Comparison of ENCODE assay signal across 8 cellular contexts in the genomic region with DNA sequence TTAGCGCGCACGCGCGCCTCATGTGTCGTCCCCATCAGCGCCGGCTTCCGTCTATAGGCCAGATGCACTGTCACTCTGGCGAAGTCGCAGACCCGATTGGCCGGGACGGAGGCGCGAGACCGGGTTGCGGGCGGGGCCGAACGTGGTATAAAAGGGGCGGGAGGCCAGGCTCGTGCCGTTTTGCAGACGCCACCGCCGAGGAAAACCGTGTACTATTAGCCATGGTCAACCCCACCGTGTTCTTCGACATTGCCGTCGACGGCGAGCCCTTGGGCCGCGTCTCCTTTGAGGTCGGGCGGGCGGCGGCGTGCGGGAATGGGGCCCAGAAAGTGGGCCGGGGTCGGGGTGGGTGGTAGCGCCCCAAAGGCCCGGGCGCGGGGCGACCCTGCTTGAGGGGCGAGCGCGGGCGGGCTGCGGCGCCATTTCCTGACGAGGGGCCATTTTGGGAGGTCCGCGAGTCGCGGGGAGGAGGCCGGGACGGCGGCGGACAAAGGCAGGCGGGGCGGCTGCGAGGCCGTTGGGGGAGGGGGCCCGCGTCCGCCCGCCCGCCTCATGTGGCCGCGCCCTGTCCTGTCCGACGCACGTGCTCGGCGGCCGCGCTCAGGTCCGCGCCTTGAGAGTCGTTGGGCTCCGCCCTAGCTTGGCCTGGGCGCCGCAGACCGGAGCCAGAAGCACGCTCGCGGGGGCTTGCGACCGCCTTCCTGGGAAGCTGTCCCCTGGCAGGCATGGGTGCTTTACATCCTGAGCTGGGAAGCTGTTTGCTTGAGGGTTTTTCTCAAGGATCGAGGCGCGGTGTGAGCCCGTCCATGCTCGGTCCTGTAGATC. TPM values are rescaled to one million over a fixed set of nuclear protein-coding genes. Genes with fewer than 3 reads are reported as not detected.
DNase-seq lines count a peak whose midpoint lies in the region; ATAC-seq and TF ChIP-seq lines count a peak whose summit lies in the region.

A gene (plus strand): TSS at position 178 of the 825 bp plus-strand sequence. CDS start 44 bp downstream, at position 222.

- H3K36me3 ChIP-seq in PC-9 (ENCODE audit: low read depth), result peaks cover 35% of the 10 kb centered on the region

- TF ChIP-seq CTCF in PC-9 (conservative IDR thresholded peaks at IDR 0.05) (no peak), epithelial cell of proximal tubule (conservative IDR thresholded peaks at IDR 0.05; ENCODE audit: low read depth, low read length) (no peak)

- no peaks in the 10 kb centered on the region for H3K27me3 ChIP-seq in PC-9 (ENCODE audit: insufficient read depth, low read depth)

- H3K27ac ChIP-seq in PC-9, result peak within 1 kb of the TSS; percentile 93

- BruUV-seq in PC-9 (replicated peaks; lab: Mats Ljungman, UMichigan), result TSS peak; percentile 41

- CTCF ChIA-PET in PC-9 (lab: Charles Lee), result no interaction called here

- in situ Hi-C loops in KBM-7 (cut with MboI; ENCODE audit: low pct_unique_long_range_greater_than_20kb, low sequenced_read_pairs), result no loop called here

- H3K9me2 ChIP-seq in PC-9 (ENCODE audit: insufficient read depth), result no peaks in the 10 kb centered on the region

- peaks cover 66% of the 10 kb centered on the region for H3K79me2 ChIP-seq in PC-9 (ENCODE audit: low read depth)

- peak within 1 kb of the TSS; percentile 96 for H3K4me2 ChIP-seq in PC-9

- POLR2A ChIA-PET in PC-9 (lab: Charles Lee; ENCODE audit: unreplicated experiment), result interaction anchor here (0.6 to 0.9 kb wide), 3 partner anchors 203 to 644 kb away, joined by 4 to 10 read pairs (median 7); a partner anchor contains a TSS

- intact Hi-C loops in PC-9 (cut with micrococcal nuclease; ENCODE audit: unreplicated experiment), result loop anchor here (1.0 to 10.0 kb wide), 8 partner anchors 31 to 208 kb away; a partner anchor contains a TSS

- DNase-seq in DMS153 (lab: John Stamatoyannopoulos, UW), result peak; percentile 97
- DNase-seq in KBM-7, result peak; percentile 93
- peak; percentile 96 to 100 for DNase-seq in PC-9
- DNase-seq in activated T-cell treated with anti-CD3 and anti-CD28 coated beads, Interleukin-2, amount 50 U/mL, for 1 hour, result peak; percentile 98
- DNase-seq in epithelial cell of proximal tubule (ENCODE audit: low read depth), result peak; percentile 65
- DNase-seq in mucosa of gallbladder (ENCODE audit: low spot score), result peak; percentile 99
- DNase-seq in stimulated activated CD8-positive, alpha-beta memory T cell treated with anti-CD3 and anti-CD28 coated beads, Interleukin-4, amount 100 ng/mL, for 24 hours (ENCODE audit: low read depth), result peak; percentile 97

- H3F3A ChIP-seq in PC-9 (ENCODE audit: insufficient read depth, low read depth), result peaks cover 74% of the 10 kb centered on the region

- peak within 1 kb of the TSS; percentile 97 for H2AFZ ChIP-seq in PC-9

- ATAC-seq in GM21619 (IDR thresholded peaks at IDR 0.05; ENCODE audit: unreplicated experiment), result peak; percentile 82

- H3K4me3 ChIP-seq in PC-9 (peak within 1 kb of the TSS; percentile 67), epithelial cell of proximal tubule (ENCODE audit: low read depth, low read length) (peak within 1 kb of the TSS; percentile 96)

- no peaks in the 10 kb centered on the region for H3K9me3 ChIP-seq in PC-9 (ENCODE audit: insufficient read depth, low read depth)

- peaks cover 44% of the 10 kb centered on the region for H4K20me1 ChIP-seq in PC-9 (ENCODE audit: insufficient read depth)

- H3K4me1 ChIP-seq in PC-9 (replicated peaks; ENCODE audit: insufficient read depth), result peaks cover 26% of the 10 kb centered on the region

RNA-seq across cellular contexts. Expression of the gene that starts here (rescaled TPM):
- 2,776 and 3,599 TPM in 2 replicates for total RNA-seq in PC-9 (2021)
- 3,738 and 4,469 TPM in 2 replicates for total RNA-seq in epithelial cell of proximal tubule
- total RNA-seq in mucosa of gallbladder, result 923 TPM

Comparison
In these comparisons a context has a peak if more than half of its experiments do, and no peak if none do; other contexts are left out.
1. Peak in every context shown above with its lines: DNase-seq, ATAC-seq, H3K4me3 ChIP-seq and H3K27ac ChIP-seq.